1 cellular context compared by ENCODE assay signal in genomic region chr9:125902224-125902623, GRCh38.
TF ChIP-seq lines count a peak whose summit lies in the region.

No MANE protein-coding gene starts in this region.

TF ChIP-seq in SK-N-SH, 30 proteins besides CTCF, POLR2A, EP300 and RAD21 (continued from another document):
- TF ChIP-seq PBX3 (IDR thresholded peaks at IDR 0.05) (peak; percentile 84), MAX (IDR thresholded peaks at IDR 0.05; ENCODE audit: low read depth) (no peak), RXRA (IDR thresholded peaks at IDR 0.05; ENCODE audit: borderline replicate concordance, low read depth) (no peak; the same call in 1 of the 2 replicates), USF1 (IDR thresholded peaks at IDR 0.05; ENCODE audit: borderline replicate concordance, low read depth) (no peak), ZBTB33 (IDR thresholded peaks at IDR 0.05; ENCODE audit: borderline replicate concordance, low read depth) (no peak), NFIC (IDR thresholded peaks at IDR 0.05; ENCODE audit: borderline replicate concordance) (peak; percentile 59; the same call in 1 of the 2 replicates), FOXJ3 (CRISPR knock-in tag; IDR thresholded peaks at IDR 0.05) (no peak), POLR2AphosphoS5 (IDR thresholded peaks at IDR 0.05; ENCODE audit: low read depth, low read length) (peak; percentile 46; the same call in 1 of the 2 replicates), NRF1 (IDR thresholded peaks at IDR 0.05; ENCODE audit: low read depth, low read length) (no peak), JUND (IDR thresholded peaks at IDR 0.05) (peak; percentile 75), TCF12 (IDR thresholded peaks at IDR 0.05) (peak; percentile 87)
